9 cellular contexts compared by ENCODE assay signal in the genomic region with DNA sequence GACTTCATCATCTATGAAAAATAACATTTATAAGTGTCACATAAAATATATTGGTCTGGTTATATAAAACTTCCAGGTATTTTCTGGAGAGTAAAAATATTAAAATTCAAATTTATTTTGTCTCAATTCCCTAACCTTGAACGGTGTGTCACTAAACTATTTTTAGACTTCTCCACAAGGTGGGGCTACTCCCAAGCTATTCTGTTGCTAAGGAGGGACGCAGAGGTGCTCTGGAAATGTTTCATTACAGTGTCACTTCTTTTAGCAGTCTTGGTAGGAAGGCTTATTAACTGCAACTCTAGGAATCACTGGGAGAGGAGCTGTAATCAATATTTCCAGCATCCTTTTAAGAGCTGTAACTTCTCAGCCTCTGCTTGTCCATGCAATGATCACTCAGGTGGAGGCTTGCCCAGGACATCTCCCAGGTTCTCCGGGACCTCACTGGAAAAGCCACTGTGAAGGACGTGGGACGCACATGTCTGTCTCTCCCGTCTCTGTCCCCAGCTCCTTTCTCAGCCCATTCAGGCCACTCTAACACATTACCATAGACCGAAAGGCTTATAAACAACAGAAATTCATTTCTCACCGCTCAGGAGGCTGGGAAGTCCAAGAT. TPM values are rescaled to one million over a fixed set of nuclear protein-coding genes. Genes with fewer than 3 reads are reported as not detected.
DNase-seq lines count a peak whose midpoint lies in the region; ATAC-seq and TF ChIP-seq lines count a peak whose summit lies in the region.
"Had no signal": no experiment of that assay in that cellular context is flagged by ENCODE, and none has a peak within 500 bp of the region (broad histone marks: within the 10 kb centered on the region; RNA-seq: fewer than 3 reads in every experiment).

No MANE protein-coding gene starts in this region.

- in situ Hi-C loops in G401 (cut with HindIII; ENCODE audit: low sequenced_read_pairs), result loop anchor here (25.0 kb wide), 2 partner anchors 310 to 385 kb away; no protein-coding TSS in a partner anchor

- no peaks in the 10 kb centered on the region for H3K36me3 Mint-ChIP-seq in WTC11

- POLR2A ChIA-PET in WTC11 (lab: Charles Lee), result no interaction called here

- H3K36me3 ChIP-seq in kidney epithelial cell (ENCODE audit: control insufficient read depth, insufficient read depth, low read length), result no peaks in the 10 kb centered on the region

- H3K4me3 Mint-ChIP-seq in WTC11, result no peak overlapping the region

- no peaks in the 10 kb centered on the region for H3K27me3 Mint-ChIP-seq in WTC11 (ENCODE audit: low read depth)

- H3K4me1 Mint-ChIP-seq in WTC11, result 0 out of 2 replicates have a peak, but pooled peaks cover 6% of the 10 kb centered on the region

- ATAC-seq in WTC11 (peak; percentile 87), GM21529 (IDR thresholded peaks at IDR 0.05; ENCODE audit: unreplicated experiment) (no peak), HG03520 (IDR thresholded peaks at IDR 0.05; ENCODE audit: unreplicated experiment) (no peak), HG03439 (IDR thresholded peaks at IDR 0.05; ENCODE audit: unreplicated experiment) (no peak)

- DNase-seq in G401 (ENCODE audit: low spot score), result peak; percentile 45
- peak; percentile 3 for DNase-seq in NCI-H146 (lab: John Stamatoyannopoulos, UW)
- DNase-seq in WTC11 (ENCODE audit: low spot score), result no peak
- no peak for DNase-seq in kidney epithelial cell (ENCODE audit: low read depth)
- DNase-seq in stimulated activated CD8-positive, alpha-beta memory T cell treated with anti-CD3 and anti-CD28 coated beads, Interleukin-4, amount 100 ng/mL, for 48 hours, result no peak

- H3K4me3 ChIP-seq in kidney epithelial cell (ENCODE audit: low read depth, low read length), result no peak overlapping the region
- H3K4me3 ChIP-seq: lung had no signal

- CTCF ChIA-PET in WTC11 (lab: Charles Lee), result interaction anchor here (0.5 to 1.9 kb wide), 5 partner anchors 20 to 671 kb away, joined by 3 to 11 read pairs (median 4); no protein-coding TSS in a partner anchor

- H3K9me3 Mint-ChIP-seq in WTC11, result 0 out of 2 replicates have a peak, but pooled peaks cover 3% of the 10 kb centered on the region

- TF ChIP-seq CTCF in WTC11 (IDR thresholded peaks at IDR 0.05) (no peak), kidney epithelial cell (IDR thresholded peaks at IDR 0.05; ENCODE audit: insufficient read depth, low read length, poor library complexity, severe bottlenecking) (peak; percentile 67)

- H3K27ac Mint-ChIP-seq in WTC11, result no peak overlapping the region

- H3K27me3 ChIP-seq in kidney epithelial cell (ENCODE audit: control insufficient read depth, insufficient read depth, low read length), result no peaks in the 10 kb centered on the region

TF ChIP-seq in WTC11, 78 proteins besides CTCF, POLR2A, EP300 and RAD21:
- TF ChIP-seq GRHL2 (CRISPR knock-in tag; IDR thresholded peaks at IDR 0.05; ENCODE audit: insufficient replicate concordance, severe bottlenecking) (no peak), IRF2 (CRISPR knock-in tag; IDR thresholded peaks at IDR 0.05; ENCODE audit: borderline replicate concordance, low read depth) (no peak)
- TF ChIP-seq, protein P1, sequence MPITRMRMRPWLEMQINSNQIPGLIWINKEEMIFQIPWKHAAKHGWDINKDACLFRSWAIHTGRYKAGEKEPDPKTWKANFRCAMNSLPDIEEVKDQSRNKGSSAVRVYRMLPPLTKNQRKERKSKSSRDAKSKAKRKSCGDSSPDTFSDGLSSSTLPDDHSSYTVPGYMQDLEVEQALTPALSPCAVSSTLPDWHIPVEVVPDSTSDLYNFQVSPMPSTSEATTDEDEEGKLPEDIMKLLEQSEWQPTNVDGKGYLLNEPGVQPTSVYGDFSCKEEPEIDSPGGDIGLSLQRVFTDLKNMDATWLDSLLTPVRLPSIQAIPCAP (CRISPR knock-in tag; IDR thresholded peaks at IDR 0.05), result no peak

RNA-seq across cellular contexts. Expression of a gene that starts 32.5 kb away (rescaled TPM):
- 0.86 and 2.4 TPM in 2 replicates for total RNA-seq in G401 (2014; rRNA removed; shearing (Covaris generic))
- 0.30 to 0.41 TPM (median 0.35 TPM) in 3 replicates for total RNA-seq in WTC11 (2021)
- total RNA-seq in kidney epithelial cell, result 2.7 and 4.4 TPM in 2 replicates

Comparison
In these comparisons a context has a peak if more than half of its experiments do, and no peak if none do; other contexts are left out.
1. DNase-seq: peak in G401 (single experiment) and NCI-H146 (single experiment); none in WTC11 (single experiment), kidney epithelial cell (single experiment) and stimulated activated CD8-positive, alpha-beta memory T cell treated with anti-CD3 and anti-CD28 coated beads, Interleukin-4, amount 100 ng/mL, for 48 hours (single experiment).